10 cellular contexts compared by ENCODE assay signal in genomic region chr7:116145245-116145852, GRCh38.
A peak's percentile ranks its signal among the peaks of the same experiment; 100 is the strongest.
DNase-seq lines count a peak whose midpoint lies in the region; ATAC-seq and TF ChIP-seq lines count a peak whose summit lies in the region.
"Had no signal": no experiment of that assay in that cellular context is flagged by ENCODE, and none has a peak within 500 bp of the region (broad histone marks: within the 10 kb centered on the region; RNA-seq: fewer than 3 reads in every experiment).

No MANE protein-coding gene starts in this region.

- H3K4me1 ChIP-seq in BLaER1 treated with 17β-estradiol and CSF1 and Interleukin-3, amounts not matched to agents 10 nM and 100 nM = peaks cover 32 to 59% (median 42%) of the 10 kb centered on the region in 10 experiments
- peaks cover 52% of the 10 kb centered on the region for H3K4me1 ChIP-seq in Loucy (ENCODE audit: insufficient read depth, low read length, poor library complexity, severe bottlenecking)

- H3K36me3 Mint-ChIP-seq in CD14-positive monocyte = no peaks in the 10 kb centered on the region
- H3K36me3 Mint-ChIP-seq: type B pancreatic cell had no signal

- peaks cover 7% of the 10 kb centered on the region for H3F3A ChIP-seq in Loucy (ENCODE audit: low read depth)

- H3K27ac Mint-ChIP-seq in CD14-positive monocyte = peak overlapping the region in 1 of 7 donors; percentile 0
- H3K27ac Mint-ChIP-seq: type B pancreatic cell had no signal

- no peaks in the 10 kb centered on the region for H3K27me3 ChIP-seq in BLaER1 treated with 17β-estradiol and CSF1 and Interleukin-3, amounts not matched to agents 10 nM and 100 nM
- no peaks in the 10 kb centered on the region for H3K27me3 ChIP-seq in Loucy (ENCODE audit: insufficient read depth, low read length, poor library complexity, severe bottlenecking)

- H3K4me2 ChIP-seq in BLaER1 treated with 17β-estradiol and CSF1 and Interleukin-3, amounts not matched to agents 10 nM and 100 nM = peak overlapping the region; percentile 14 to 84 (median 59)
- peak overlapping the region; percentile 69 for H3K4me2 ChIP-seq in Loucy (ENCODE audit: low read depth, low read length, poor library complexity, severe bottlenecking)

- H2AFZ ChIP-seq in Loucy (ENCODE audit: low read length) = no peak overlapping the region

- H3K4me1 Mint-ChIP-seq in CD14-positive monocyte = peaks cover 23% of the 10 kb centered on the region

- no peaks in the 10 kb centered on the region for H4K20me1 ChIP-seq in BLaER1 treated with 17β-estradiol and CSF1 and Interleukin-3, amounts not matched to agents 10 nM and 100 nM
- no peaks in the 10 kb centered on the region for H4K20me1 ChIP-seq in Loucy (ENCODE audit: insufficient read depth, low read length, poor library complexity, severe bottlenecking)

- DNase-seq in amygdala (lab: John Stamatoyannopoulos, UW) (no peak), DMS 273 (lab: John Stamatoyannopoulos, UW; ENCODE audit: unreplicated experiment) (no peak), HUDEP-2 (lab: John Stamatoyannopoulos, UW; ENCODE audit: unreplicated experiment in 76 of 76) (no peak), CD14-positive monocyte (ENCODE audit: low spot score) (no peak)
- DNase-seq: NCI-H2081 had no signal

- H3K9me3 Mint-ChIP-seq in CD14-positive monocyte = peaks cover 0 to 4% (median 0%) of the 10 kb centered on the region in 7 donors

- no peaks in the 10 kb centered on the region for H3K36me3 ChIP-seq in BLaER1 treated with 17β-estradiol and CSF1 and Interleukin-3, amounts not matched to agents 10 nM and 100 nM
- no peaks in the 10 kb centered on the region for H3K36me3 ChIP-seq in Loucy (ENCODE audit: insufficient read depth, low read length)

- no peak for TF ChIP-seq CTCF in Loucy (conservative IDR thresholded peaks at IDR 0.05; ENCODE audit: low read length)
- no peak for TF ChIP-seq CTCF in CD14-positive monocyte (IDR thresholded peaks at IDR 0.05)

- peaks cover 7 to 15% (median 11%) of the 10 kb centered on the region in 11 experiments; a peak in 18 of 22 replicates for H3K9me3 ChIP-seq in BLaER1 treated with 17β-estradiol and CSF1 and Interleukin-3, amounts not matched to agents 10 nM and 100 nM (replicated peaks in 1 of 11)
- no peaks in the 10 kb centered on the region; the same call in 1 of the 2 replicates for H3K9me3 ChIP-seq in Loucy (ENCODE audit: insufficient read depth, low read depth, low read length)

- H3K4me3 ChIP-seq in BLaER1 treated with 17β-estradiol and CSF1 and Interleukin-3, amounts not matched to agents 10 nM and 100 nM = peak overlapping the region in 1 of 10 experiments; percentile 8; a peak in 2 of 20 replicates
- peak overlapping the region; percentile 57 for H3K4me3 ChIP-seq in Loucy (ENCODE audit: low read length, poor library complexity, severe bottlenecking)

- no peaks in the 10 kb centered on the region for H3K27me3 Mint-ChIP-seq in CD14-positive monocyte (ENCODE audit: low read depth in 3 of 3)
- H3K27me3 Mint-ChIP-seq: type B pancreatic cell had no signal

- ATAC-seq in GM19035 (IDR thresholded peaks at IDR 0.05; ENCODE audit: unreplicated experiment) = peak; percentile 68
- peak; percentile 74 for ATAC-seq in HG02885 (IDR thresholded peaks at IDR 0.05; ENCODE audit: poor library complexity, unreplicated experiment)

- intact Hi-C loops in CD14-positive monocyte (cut with micrococcal nuclease) = no loop called here

- H3K9me2 ChIP-seq in Loucy (replicated peaks; ENCODE audit: low read depth, low read length) = no peaks in the 10 kb centered on the region

- no peaks in the 10 kb centered on the region for H3K79me2 ChIP-seq in Loucy (ENCODE audit: insufficient read depth, low read length)

- peak overlapping the region in 6 of 11 experiments; percentile 18 to 60 (median 47); a peak in 12 of 22 replicates for H3K27ac ChIP-seq in BLaER1 treated with 17β-estradiol and CSF1 and Interleukin-3, amounts not matched to agents 10 nM and 100 nM

- peak overlapping the region in 4 of 11 experiments; percentile 1 to 58 (median 28); a peak in 3 of 22 replicates for H3K9ac ChIP-seq in BLaER1 treated with 17β-estradiol and CSF1 and Interleukin-3, amounts not matched to agents 10 nM and 100 nM
- H3K9ac ChIP-seq in Loucy (ENCODE audit: low read depth, low read length, poor library complexity, severe bottlenecking) = peak overlapping the region; percentile 63

- H3K4me3 Mint-ChIP-seq in CD14-positive monocyte = no peak overlapping the region
- H3K4me3 Mint-ChIP-seq: type B pancreatic cell had no signal
